8 cellular contexts compared by ENCODE assay signal in the genomic region with DNA sequence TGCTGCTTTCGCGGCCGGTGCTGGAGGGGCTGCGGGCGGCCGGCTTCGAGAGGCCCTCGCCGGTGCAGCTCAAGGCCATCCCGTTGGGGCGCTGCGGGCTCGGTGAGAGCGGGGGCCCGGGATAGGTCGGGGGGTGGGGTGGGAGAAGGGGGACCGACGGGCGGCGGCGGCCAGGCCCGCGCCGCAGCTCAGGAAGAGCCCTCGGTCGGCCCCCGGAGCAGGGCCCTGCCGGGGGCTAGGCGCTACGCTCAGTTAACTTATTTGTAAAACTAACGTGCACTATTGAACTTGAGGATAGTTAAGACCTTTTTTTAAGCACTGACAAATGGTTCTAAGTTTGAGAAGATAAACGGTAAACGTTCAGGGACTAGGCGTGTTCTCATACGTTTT. TPM values are rescaled to one million over a fixed set of nuclear protein-coding genes. Genes with fewer than 3 reads are reported as not detected.
DNase-seq lines count a peak whose midpoint lies in the region; ATAC-seq and TF ChIP-seq lines count a peak whose summit lies in the region.

No MANE protein-coding gene starts in this region.

- H3K9ac ChIP-seq in HUES64 (ENCODE audit: low read depth, low read length) (peak overlapping the region; percentile 94), colonic mucosa (ENCODE audit: low read depth in 2 of 2, low read length in 2 of 2) (peak overlapping the region; percentile 77 to 83)

- TF ChIP-seq CTCF in colonic mucosa (IDR thresholded peaks at IDR 0.05) (no peak), GM13977 (IDR thresholded peaks at IDR 0.05; ENCODE audit: extremely low read depth, insufficient read depth, missing control alignments) (no peak)

- H3K4me3 ChIP-seq in HUES64 (ENCODE audit: low read length) = peak overlapping the region; percentile 85
- H3K4me3 ChIP-seq in colonic mucosa = peak overlapping the region; percentile 90
- peak overlapping the region; percentile 88 to 90 for H3K4me3 ChIP-seq in muscle layer of duodenum (ENCODE audit: low read depth in 1 of 2, low read length in 2 of 2)

- DNase-seq in NCI-H1417 (lab: John Stamatoyannopoulos, UW) (peak in 2 of 3 experiments; percentile 36 to 59), NCI-H1417 treated with DMSO at 0.1 percent for 48 hours (lab: John Stamatoyannopoulos, UW) (no peak), colonic mucosa (no peak), NCI-H446 treated with DMSO at 0.1 percent for 48 hours (lab: John Stamatoyannopoulos, UW) (no peak), GM13977 (ENCODE audit: low spot score) (no peak)

- in situ Hi-C loops in GM13977 (cut with MboI; ENCODE audit: low pct_unique_long_range_greater_than_20kb, low sequenced_read_pairs, unreplicated experiment) = loop anchor here (25.0 kb wide), 1 partner anchor 544 kb away; the partner anchor contains the start of gene DENND2D

- no peaks in the 10 kb centered on the region for H3K27me3 ChIP-seq in HUES64 (ENCODE audit: insufficient read depth, low read length)
- no peaks in the 10 kb centered on the region for H3K27me3 ChIP-seq in colonic mucosa
- no peaks in the 10 kb centered on the region for H3K27me3 ChIP-seq in muscle layer of duodenum (ENCODE audit: low read depth, low read length)

- intact Hi-C loops in colonic mucosa (cut with DNase I) = no loop called here

- WGBS in HUES64 = under 1% methylated on average over 35 of the region's 35 CpGs

- peaks cover 11% of the 10 kb centered on the region for H3K4me1 ChIP-seq in HUES64 (ENCODE audit: insufficient read depth, low read length)
- H3K4me1 ChIP-seq in colonic mucosa = peaks cover 7% of the 10 kb centered on the region
- H3K4me1 ChIP-seq in muscle layer of duodenum (ENCODE audit: control insufficient read depth in 1 of 2, insufficient read depth in 2 of 2, low read length in 2 of 2) = peaks cover 13 to 15% of the 10 kb centered on the region in 2 donors

- H3K9me3 ChIP-seq in HUES64 (ENCODE audit: insufficient read depth, low read depth, low read length) = no peaks in the 10 kb centered on the region
- no peaks in the 10 kb centered on the region for H3K9me3 ChIP-seq in colonic mucosa
- H3K9me3 ChIP-seq in muscle layer of duodenum (ENCODE audit: control insufficient read depth in 1 of 2, low read length in 2 of 2) = no peaks in the 10 kb centered on the region

- ATAC-seq in GM18870 (IDR thresholded peaks at IDR 0.05; ENCODE audit: unreplicated experiment) = no peak

- H3K36me3 ChIP-seq in HUES64 (ENCODE audit: insufficient read depth, low read length) = peaks cover 36% of the 10 kb centered on the region
- H3K36me3 ChIP-seq in colonic mucosa = no peaks in the 10 kb centered on the region
- peaks cover 12 to 16% of the 10 kb centered on the region in 2 donors for H3K36me3 ChIP-seq in muscle layer of duodenum (ENCODE audit: control insufficient read depth in 1 of 2, insufficient read depth in 2 of 2, low read length in 2 of 2)

- H3K27ac ChIP-seq in HUES64 (ENCODE audit: low read depth, low read length) (peak overlapping the region; percentile 95), colonic mucosa (peak overlapping the region; percentile 88), muscle layer of duodenum (ENCODE audit: low read length) (peak overlapping the region; percentile 70)

RNA-seq across cellular contexts. Expression of gene DDX20, which starts 0.4 kb away (rescaled TPM):
- 21.2 TPM for polyA plus RNA-seq in HUES64 (2013, experiment 1 of 2)
- 21.4 TPM for polyA plus RNA-seq in HUES64 (2013, experiment 2 of 2)
- total RNA-seq in colonic mucosa = 10 to 100 TPM in 1 of 2 donors, 1 to 10 TPM in 1; 9.6 to 11.5 TPM

RNA-seq across cellular contexts. Expression of gene INKA2, which starts 16.9 kb away (rescaled TPM):
- polyA plus RNA-seq in HUES64 (2013, experiment 1 of 2) = 5.3 TPM
- 4.5 TPM for polyA plus RNA-seq in HUES64 (2013, experiment 2 of 2)
- 1 to 10 TPM; 2.2 to 4.0 TPM for total RNA-seq in colonic mucosa

Comparison
In these comparisons a context has a peak if more than half of its experiments do, and no peak if none do; other contexts are left out.
1. DNase-seq: peak in NCI-H1417 (2 of 3); none in NCI-H1417 treated with DMSO at 0.1 percent for 48 hours (single experiment), colonic mucosa (single experiment), NCI-H446 treated with DMSO at 0.1 percent for 48 hours (single experiment) and GM13977 (single experiment).
2. Peak in every context shown above with its lines, with median percentiles within 50 percentile points of each other: H3K27ac ChIP-seq and H3K4me3 ChIP-seq.